ENCODE assay signal across 8 cellular contexts in genomic region chr10:71888623-71889387, GRCh38. TPM values are rescaled to one million over a fixed set of nuclear protein-coding genes. Genes with fewer than 3 reads are reported as not detected.
DNase-seq lines count a peak whose midpoint lies in the region; ATAC-seq and TF ChIP-seq lines count a peak whose summit lies in the region.

No MANE protein-coding gene starts in this region.

- TF ChIP-seq POLR2A in Peyer's patch (IDR thresholded peaks at IDR 0.05) (no peak), gastroesophageal sphincter (IDR thresholded peaks at IDR 0.05) (peak; percentile 30 to 43)

- ATAC-seq in GM19452 (IDR thresholded peaks at IDR 0.05; ENCODE audit: unreplicated experiment) (peak; percentile 90), HG03558 (IDR thresholded peaks at IDR 0.05; ENCODE audit: extremely low read depth, unreplicated experiment) (peak; percentile 72), gastroesophageal sphincter (peak; percentile 93), thoracic aorta (ENCODE audit: insufficient number of reproducible peaks, low FRiP score, low read depth) (peak; percentile 71)

- peak overlapping the region; percentile 92 for H2AFZ ChIP-seq in neuron (ENCODE audit: low read depth, low read length)

- no peak for TF ChIP-seq EP300 in gastroesophageal sphincter (IDR thresholded peaks at IDR 0.05)

- DNase-seq in DMS 273 treated with DMSO at 0.1 percent for 48 hours (lab: John Stamatoyannopoulos, UW) (peak; percentile 38), Peyer's patch (peak; percentile 66 to 92 (median 88)), thoracic aorta (ENCODE audit: low spot score) (peak; percentile 57)
- DNase-seq in activated naive CD4-positive, alpha-beta T cell treated with Interleukin-2 at 50 U/mL for 16 hours, result peak; percentile 59

- H3K4me3 ChIP-seq in Peyer's patch (peak overlapping the region; percentile 15 to 45 (median 28)), gastroesophageal sphincter (peak overlapping the region; percentile 54 to 84), neuron (ENCODE audit: low read length) (peak overlapping the region; percentile 55), thoracic aorta (peak overlapping the region; percentile 73)

- TF ChIP-seq CTCF in Peyer's patch (IDR thresholded peaks at IDR 0.05) (peak in 1 of 6 experiments; percentile 5), gastroesophageal sphincter (IDR thresholded peaks at IDR 0.05) (peak in 1 of 4 experiments; percentile 39), thoracic aorta (IDR thresholded peaks at IDR 0.05) (no peak)

- 2 to 4% methylated on average over 10 to 18 of the region's 48 CpGs for WGBS in gastroesophageal sphincter (ENCODE audit: low coverage in 1 of 2), 2 donors

- no peaks in the 10 kb centered on the region for H3K36me3 ChIP-seq in Peyer's patch
- no peaks in the 10 kb centered on the region for H3K36me3 ChIP-seq in gastroesophageal sphincter
- H3K36me3 ChIP-seq in neuron (ENCODE audit: insufficient read depth, low read length), result no peaks in the 10 kb centered on the region
- H3K36me3 ChIP-seq in thoracic aorta, result no peaks in the 10 kb centered on the region

- no peaks in the 10 kb centered on the region for H3K27me3 ChIP-seq in Peyer's patch
- H3K27me3 ChIP-seq in gastroesophageal sphincter, result no peaks in the 10 kb centered on the region
- H3K27me3 ChIP-seq in neuron (ENCODE audit: insufficient read depth, low read length), result no peaks in the 10 kb centered on the region
- H3K27me3 ChIP-seq in thoracic aorta (replicated peaks; ENCODE audit: insufficient read depth), result no peaks in the 10 kb centered on the region

- H3K27ac ChIP-seq in Peyer's patch, result peak overlapping the region; percentile 60 to 75 (median 72)
- H3K27ac ChIP-seq in gastroesophageal sphincter, result peak overlapping the region; percentile 81 to 92 (median 90)
- peak overlapping the region; percentile 42 to 53 for H3K27ac ChIP-seq in thoracic aorta

- H3K4me1 ChIP-seq in Peyer's patch (peaks cover 0 to 21% (median 5%) of the 10 kb centered on the region in 4 donors), gastroesophageal sphincter (peaks cover 0 to 26% (median 3%) of the 10 kb centered on the region in 3 donors), neuron (ENCODE audit: insufficient read depth, low read length) (peaks cover 8% of the 10 kb centered on the region), thoracic aorta (ENCODE audit: control insufficient read depth in 1 of 2, low read depth in 2 of 2) (peaks cover 9 to 11% of the 10 kb centered on the region in 2 donors)

- no peaks in the 10 kb centered on the region for H3K9me3 ChIP-seq in Peyer's patch
- no peaks in the 10 kb centered on the region for H3K9me3 ChIP-seq in gastroesophageal sphincter
- no peaks in the 10 kb centered on the region for H3K9me3 ChIP-seq in neuron (ENCODE audit: low read length)
- no peaks in the 10 kb centered on the region for H3K9me3 ChIP-seq in thoracic aorta

RNA-seq across cellular contexts. Expression of gene PSAP, which starts 37.8 kb away (rescaled TPM):
- total RNA-seq in Peyer's patch (100 to 1,000 TPM; 193 to 647 (median 491) TPM), gastroesophageal sphincter (100 to 1,000 TPM; 604 to 881 (median 718) TPM), thoracic aorta (1,000 to 10,000 TPM; 1,091 to 1,135 TPM)

Comparison
In these comparisons a context has a peak if more than half of its experiments do, and no peak if none do; other contexts are left out.
1. Peak in every context shown above with its lines: DNase-seq, ATAC-seq, H3K4me3 ChIP-seq and H3K27ac ChIP-seq.
2. DNase-seq: peak in every context shown above with its lines; median percentile 88 in Peyer's patch; 59 in activated naive CD4-positive, alpha-beta T cell treated with Interleukin-2 at 50 U/mL for 16 hours; 57 in thoracic aorta; 38 in DMS 273 treated with DMSO at 0.1 percent for 48 hours.
3. POLR2A ChIP-seq: peak in gastroesophageal sphincter (2 of 2); none in Peyer's patch (0 of 2).